9 cellular contexts compared by ENCODE assay signal in genomic region chr4:54998991-54999390, GRCh38.
DNase-seq lines count a peak whose midpoint lies in the region; ATAC-seq and TF ChIP-seq lines count a peak whose summit lies in the region.
"Had no signal": no experiment of that assay in that cellular context is flagged by ENCODE, and none has a peak within 500 bp of the region (broad histone marks: within the 10 kb centered on the region; RNA-seq: fewer than 3 reads in every experiment).

No MANE protein-coding gene starts in this region.

- no peaks in the 10 kb centered on the region for H3K27me3 ChIP-seq in RWPE2 (ENCODE audit: insufficient read depth, poor library complexity, severe bottlenecking)
- peaks cover 3% of the 10 kb centered on the region for H3K27me3 ChIP-seq in fibroblast of lung (ENCODE audit: control insufficient read depth, insufficient read depth, low read length)

- H2AFZ ChIP-seq in fibroblast of lung (ENCODE audit: low read length) = no peak overlapping the region

- no peaks in the 10 kb centered on the region for H4K20me1 ChIP-seq in fibroblast of lung (ENCODE audit: control insufficient read depth, extremely low read depth, insufficient read depth, low read length)

- H3K4me1 ChIP-seq in RWPE2 (ENCODE audit: insufficient read depth, poor library complexity, severe bottlenecking) (peaks cover 3% of the 10 kb centered on the region), fibroblast of lung (ENCODE audit: control insufficient read depth, extremely low read depth, insufficient read depth, low read length) (no peaks in the 10 kb centered on the region)

- H3K36me3 ChIP-seq in RWPE2 (ENCODE audit: low read depth) (no peaks in the 10 kb centered on the region), fibroblast of lung (ENCODE audit: control insufficient read depth, insufficient read depth, low read length) (no peaks in the 10 kb centered on the region)

- H3K4me3 Mint-ChIP-seq in nephron progenitor cell (no peak overlapping the region), endothelial cell (ENCODE audit: unreplicated experiment) (no peak overlapping the region)
- H3K4me3 Mint-ChIP-seq: activated CD8-positive, alpha-beta memory T cell treated with anti-CD3 and anti-CD28 coated beads, Interleukin-2, amount 10 ng/mL, durations not matched to agents 7 days and 5 days had no signal

- peak; percentile 40 for TF ChIP-seq CTCF in AG09319 (IDR thresholded peaks at IDR 0.05; ENCODE audit: low read depth, low read length)
- peak; percentile 40 for TF ChIP-seq CTCF in RWPE2 (IDR thresholded peaks at IDR 0.05; ENCODE audit: poor library complexity, severe bottlenecking)
- peak; percentile 34 to 39 for TF ChIP-seq CTCF in fibroblast of lung (conservative IDR thresholded peaks at IDR 0.05 in 1 of 2, IDR thresholded peaks at IDR 0.05 in 1 of 2; ENCODE audit: low read depth in 1 of 2, low read length in 2 of 2)
- peak; percentile 34 for TF ChIP-seq CTCF in nephron progenitor cell (IDR thresholded peaks at IDR 0.05)
- TF ChIP-seq CTCF in endothelial cell (IDR thresholded peaks at IDR 0.05; ENCODE audit: unreplicated experiment) = no peak

- peak; percentile 2 for DNase-seq in AG09319 (ENCODE audit: extremely low read depth, low read depth)
- no peak for DNase-seq in RWPE2 (ENCODE audit: low spot score)
- DNase-seq in fibroblast of lung (ENCODE audit: low read depth in 2 of 2) = peak; percentile 12 to 64
- DNase-seq in nephron progenitor cell = no peak
- no peak for DNase-seq in T-helper 2 cell
- DNase-seq in endothelial cell (ENCODE audit: low spot score) = no peak
- no peak for DNase-seq in KG1 (lab: John Stamatoyannopoulos, UW)
- DNase-seq: activated CD8-positive, alpha-beta memory T cell treated with anti-CD3 and anti-CD28 coated beads, Interleukin-2, amount 10 ng/mL, durations not matched to agents 7 days and 5 days had no signal

- ATAC-seq in RWPE2 (ENCODE audit: low read depth) = no peak
- no peak for ATAC-seq in GM21737 (IDR thresholded peaks at IDR 0.05; ENCODE audit: unreplicated experiment)
- ATAC-seq: activated CD8-positive, alpha-beta memory T cell treated with anti-CD3 and anti-CD28 coated beads, Interleukin-2, amount 10 ng/mL, durations not matched to agents 7 days and 5 days had no signal

- peaks cover 2% of the 10 kb centered on the region for H3K4me1 Mint-ChIP-seq in nephron progenitor cell
- peaks cover under 1% of the 10 kb centered on the region for H3K4me1 Mint-ChIP-seq in endothelial cell (ENCODE audit: unreplicated experiment)
- H3K4me1 Mint-ChIP-seq: activated CD8-positive, alpha-beta memory T cell treated with anti-CD3 and anti-CD28 coated beads, Interleukin-2, amount 10 ng/mL, durations not matched to agents 7 days and 5 days had no signal

- H3K27me3 Mint-ChIP-seq in nephron progenitor cell (ENCODE audit: low read depth, poor library complexity) (no peaks in the 10 kb centered on the region), endothelial cell (ENCODE audit: unreplicated experiment) (peaks cover 1% of the 10 kb centered on the region)
- H3K27me3 Mint-ChIP-seq: activated CD8-positive, alpha-beta memory T cell treated with anti-CD3 and anti-CD28 coated beads, Interleukin-2, amount 10 ng/mL, durations not matched to agents 7 days and 5 days had no signal

- H3K9ac ChIP-seq in fibroblast of lung (ENCODE audit: insufficient read depth, low read length) = no peak overlapping the region

- H3K27ac Mint-ChIP-seq in nephron progenitor cell = no peak overlapping the region
- no peak overlapping the region for H3K27ac Mint-ChIP-seq in endothelial cell (ENCODE audit: unreplicated experiment)
- H3K27ac Mint-ChIP-seq: activated CD8-positive, alpha-beta memory T cell treated with anti-CD3 and anti-CD28 coated beads, Interleukin-2, amount 10 ng/mL, durations not matched to agents 7 days and 5 days had no signal

- H3K27ac ChIP-seq in RWPE2 (ENCODE audit: poor library complexity, severe bottlenecking) (no peak overlapping the region), fibroblast of lung (ENCODE audit: insufficient read depth, low read length) (no peak overlapping the region)

- H3K9me3 ChIP-seq in RWPE2 (ENCODE audit: severe bottlenecking) = no peaks in the 10 kb centered on the region
- H3K9me3 ChIP-seq in fibroblast of lung (ENCODE audit: control insufficient read depth, insufficient read depth, low read depth, low read length) = no peaks in the 10 kb centered on the region

- H3K9me3 Mint-ChIP-seq in nephron progenitor cell = peaks cover 13% of the 10 kb centered on the region
- H3K9me3 Mint-ChIP-seq in endothelial cell (ENCODE audit: unreplicated experiment) = no peaks in the 10 kb centered on the region

- H3K36me3 Mint-ChIP-seq in nephron progenitor cell (ENCODE audit: low read depth) = no peaks in the 10 kb centered on the region
- no peaks in the 10 kb centered on the region for H3K36me3 Mint-ChIP-seq in endothelial cell (ENCODE audit: low read depth, unreplicated experiment)
- H3K36me3 Mint-ChIP-seq: activated CD8-positive, alpha-beta memory T cell treated with anti-CD3 and anti-CD28 coated beads, Interleukin-2, amount 10 ng/mL, durations not matched to agents 7 days and 5 days had no signal

- H3K4me3 ChIP-seq in RWPE2 (ENCODE audit: severe bottlenecking) (no peak overlapping the region), fibroblast of lung (replicated peaks in 1 of 4; ENCODE audit: control extremely low read depth in 1 of 4, insufficient read depth in 1 of 4, low read depth in 3 of 4, low read length in 4 of 4) (no peak overlapping the region)

- no peak overlapping the region for H3K4me2 ChIP-seq in fibroblast of lung (ENCODE audit: extremely low read depth, insufficient read depth, low read length)

- H3K79me2 ChIP-seq in fibroblast of lung (ENCODE audit: control insufficient read depth, insufficient read depth, low read length) = no peaks in the 10 kb centered on the region

Comparison
In these comparisons a context has a peak if more than half of its experiments do, and no peak if none do; other contexts are left out.
1. DNase-seq: peak in AG09319 (single experiment) and fibroblast of lung (2 of 2); none in RWPE2 (single experiment), nephron progenitor cell (single experiment), T-helper 2 cell (0 of 5), endothelial cell (single experiment) and KG1 (single experiment).